Comparison of ENCODE assay signal across 1 cellular context in genomic region chr17:81516439-81516838, GRCh38.
TF ChIP-seq lines count a peak whose summit lies in the region.

No MANE protein-coding gene starts in this region.

TF ChIP-seq in endothelial cell of umbilical vein, 7 proteins besides CTCF, POLR2A, EP300 and RAD21:
- TF ChIP-seq MYC (IDR thresholded peaks at IDR 0.05; ENCODE audit: low read depth, low read length) = no peak
- TF ChIP-seq EZH2 (IDR thresholded peaks at IDR 0.05; ENCODE audit: borderline replicate concordance, low read depth, low read length, severe bottlenecking) = no peak
- TF ChIP-seq GATA2 (IDR thresholded peaks at IDR 0.05; ENCODE audit: insufficient read depth, insufficient read length, low read depth, low read length) = no peak
- no peak for TF ChIP-seq JUN (IDR thresholded peaks at IDR 0.05; ENCODE audit: borderline replicate concordance, insufficient read depth, insufficient read length, low read depth)
- TF ChIP-seq FOS (IDR thresholded peaks at IDR 0.05; ENCODE audit: borderline replicate concordance, insufficient read depth, low read length) = no peak
- TF ChIP-seq, protein P1, sequence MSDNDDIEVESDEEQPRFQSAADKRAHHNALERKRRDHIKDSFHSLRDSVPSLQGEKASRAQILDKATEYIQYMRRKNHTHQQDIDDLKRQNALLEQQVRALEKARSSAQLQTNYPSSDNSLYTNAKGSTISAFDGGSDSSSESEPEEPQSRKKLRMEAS (IDR thresholded peaks at IDR 0.05; ENCODE audit: insufficient read depth, insufficient read length) = no peak
- peak; percentile 13 for TF ChIP-seq POLR2AphosphoS5 (IDR thresholded peaks at IDR 0.05; ENCODE audit: insufficient read depth, low read depth, low read length)
